Comparison of ENCODE assay signal across 27 cellular contexts in genomic region chr13:112254061-112254818, GRCh38.
"Had no signal": no experiment of that assay in that cellular context is flagged by ENCODE, and none has a peak within 500 bp of the region (broad histone marks: within the 10 kb centered on the region; RNA-seq: fewer than 3 reads in every experiment).

No MANE protein-coding gene starts in this region.

- H3K36me3 ChIP-seq: esophagus squamous epithelium, pancreas, prostate gland, sigmoid colon, upper lobe of left lung, WERI-Rb-1 had no signal

- H3K27me3 ChIP-seq: upper lobe of left lung had no signal

- H3K27ac ChIP-seq: esophagus squamous epithelium, pancreas, prostate gland, sigmoid colon, upper lobe of left lung, WERI-Rb-1 had no signal

- DNase-seq: activated CD4-positive, alpha-beta memory T cell treated with anti-CD3 and anti-CD28 coated beads for 36 hours; activated CD4-positive, alpha-beta T cell treated with anti-CD3 and anti-CD28 coated beads, Interleukin-2, amount 10 ng/mL, durations not matched to agents 24 days and 14 days; activated effector memory CD4-positive, alpha-beta T cell treated with Interleukin-2 at 50 U/mL for 16 hours; activated naive CD4-positive, alpha-beta T cell treated with Interleukin-2 at 50 U/mL for 16 hours; activated naive CD8-positive, alpha-beta T cell treated with anti-CD3 and anti-CD28 coated beads, Interleukin-2, amount 10 ng/mL, durations not matched to agents 7 days and 5 days; amniotic stem cell; central memory CD4-positive, alpha-beta T cell; effector CD4-positive, alpha-beta T cell; esophagus squamous epithelium; foreskin melanocyte; natural killer cell; pancreas; retina; sigmoid colon; small intestine; stimulated activated CD4-positive, alpha-beta T cell treated with anti-CD3 and anti-CD28 coated beads, Interleukin-4, amount 100 ng/mL, for 4 hours; stimulated activated CD8-positive, alpha-beta memory T cell treated with anti-CD3 and anti-CD28 coated beads, Interleukin-4, amount 100 ng/mL, for 48 hours; stimulated activated naive CD8-positive, alpha-beta T cell treated with anti-CD3 and anti-CD28 coated beads, Interleukin-15, amount 100 ng/mL, for 72 hours; substantia nigra; T-helper 17 cell; T1000; WERI-Rb-1 had no signal

- ATAC-seq: activated CD4-positive, CD25-positive, alpha-beta regulatory T cell treated with anti-CD3 and anti-CD28 coated beads, Interleukin-2, amount 50 U/mL, for 24 hours; natural killer cell; pancreas; SK-N-SH treated with all-trans-retinoic acid at 6 μM for 48 hours; stimulated activated memory B cell treated with anti-CD40 and anti-IgM and Interleukin-4, amounts not matched to agents 10 μg/mL and 1 μg/mL and 100 μg/mL, for 72 hours; stimulated activated naive CD8-positive, alpha-beta T cell treated with anti-CD3 and anti-CD28 coated beads, Interleukin-15, amount 100 ng/mL, for 72 hours; T-helper 17 cell had no signal

- H3K4me3 ChIP-seq: esophagus squamous epithelium, pancreas, prostate gland, sigmoid colon, upper lobe of left lung had no signal

- H3K9me3 ChIP-seq: esophagus squamous epithelium, pancreas, prostate gland, sigmoid colon, upper lobe of left lung had no signal

- H3K4me1 ChIP-seq: esophagus squamous epithelium, pancreas, prostate gland, sigmoid colon, upper lobe of left lung had no signal
